8 cellular contexts compared by ENCODE assay signal in genomic region chr22:50498322-50498861, GRCh38. TPM values are rescaled to one million over a fixed set of nuclear protein-coding genes. Genes with fewer than 3 reads are reported as not detected.
DNase-seq lines count a peak whose midpoint lies in the region; ATAC-seq and TF ChIP-seq lines count a peak whose summit lies in the region.

No MANE protein-coding gene starts in this region.

- no peaks in the 10 kb centered on the region for H3K9me3 ChIP-seq in CD4-positive, CD25-positive, alpha-beta regulatory T cell (ENCODE audit: control insufficient read depth in 2 of 2, low read length in 2 of 2)
- H3K9me3 ChIP-seq in testis, result no peaks in the 10 kb centered on the region

- no peaks in the 10 kb centered on the region for H3K36me3 Mint-ChIP-seq in CD4-positive, CD25-positive, alpha-beta regulatory T cell
- H3K36me3 Mint-ChIP-seq in natural killer cell, result no peaks in the 10 kb centered on the region

- H3K4me3 Mint-ChIP-seq in CD4-positive, CD25-positive, alpha-beta regulatory T cell, result peak overlapping the region in 2 of 4 donors; percentile 29 to 63
- no peak overlapping the region for H3K4me3 Mint-ChIP-seq in natural killer cell

- H3K4me1 ChIP-seq in CD4-positive, CD25-positive, alpha-beta regulatory T cell (ENCODE audit: control insufficient read depth, insufficient read depth, low read length, poor library complexity, severe bottlenecking), result no peaks in the 10 kb centered on the region
- no peaks in the 10 kb centered on the region for H3K4me1 ChIP-seq in testis

- no peaks in the 10 kb centered on the region for H3K9me3 Mint-ChIP-seq in CD4-positive, CD25-positive, alpha-beta regulatory T cell
- H3K9me3 Mint-ChIP-seq in natural killer cell, result no peaks in the 10 kb centered on the region

- TF ChIP-seq CTCF in natural killer cell (IDR thresholded peaks at IDR 0.05), result peak; percentile 64
- peak in 2 of 3 experiments; percentile 38 to 45 for TF ChIP-seq CTCF in testis (IDR thresholded peaks at IDR 0.05)

- H3K36me3 ChIP-seq in CD4-positive, CD25-positive, alpha-beta regulatory T cell (ENCODE audit: control insufficient read depth, insufficient read depth, low read length), result peaks cover 11% of the 10 kb centered on the region
- no peaks in the 10 kb centered on the region for H3K36me3 ChIP-seq in testis (ENCODE audit: low read depth, missing control alignments)

- TF ChIP-seq POLR2A in testis (IDR thresholded peaks at IDR 0.05), result no peak

- H3K27ac Mint-ChIP-seq in CD4-positive, CD25-positive, alpha-beta regulatory T cell, result no peak overlapping the region
- H3K27ac Mint-ChIP-seq in natural killer cell, result no peak overlapping the region

- H3K27me3 ChIP-seq in CD4-positive, CD25-positive, alpha-beta regulatory T cell (ENCODE audit: control insufficient read depth, insufficient read depth, low read length), result no peaks in the 10 kb centered on the region
- H3K27me3 ChIP-seq in testis, result no peaks in the 10 kb centered on the region

- 29% methylated on average over 11 to 13 of the region's 13 CpGs for WGBS in testis, 2 donors

- H3K27ac ChIP-seq in CD4-positive, CD25-positive, alpha-beta regulatory T cell (ENCODE audit: insufficient read depth, low read length, poor library complexity, severe bottlenecking), result no peak overlapping the region
- H3K27ac ChIP-seq in testis, result no peak overlapping the region

- intact Hi-C loops in natural killer cell (cut with micrococcal nuclease), result loop anchor here (5.0 to 10.0 kb wide), 2 partner anchors 224 to 246 kb away; partner anchors contain the start of genes HDAC10 and MAPK11
- intact Hi-C loops in testis (cut with DNase I; ENCODE audit: low total_unique reads), result no loop called here

- DNase-seq in CD4-positive, CD25-positive, alpha-beta regulatory T cell, result peak; percentile 49 to 74 (median 70)
- DNase-seq in HT-29 (ENCODE audit: low spot score) (peak; percentile 77), OCI-M1 (lab: John Stamatoyannopoulos, UW) (peak; percentile 91), activated T-cell treated with anti-CD3 and anti-CD28 coated beads for 48 hours (ENCODE audit: low read depth) (peak; percentile 50), fibroblast of gingiva (ENCODE audit: low read depth) (peak; percentile 24), natural killer cell (peak; percentile 50), testis (peak; percentile 75)

- H3K4me1 Mint-ChIP-seq in CD4-positive, CD25-positive, alpha-beta regulatory T cell, result peaks cover 0 to 8% (median 4%) of the 10 kb centered on the region in 4 donors
- H3K4me1 Mint-ChIP-seq in natural killer cell, result no peaks in the 10 kb centered on the region

- H3K4me3 ChIP-seq in CD4-positive, CD25-positive, alpha-beta regulatory T cell (ENCODE audit: low read depth, low read length), result no peak overlapping the region
- H3K4me3 ChIP-seq in testis, result no peak overlapping the region

- H3K27me3 Mint-ChIP-seq in CD4-positive, CD25-positive, alpha-beta regulatory T cell, result no peaks in the 10 kb centered on the region
- H3K27me3 Mint-ChIP-seq in natural killer cell (ENCODE audit: low read depth in 2 of 2), result peaks cover 0 to 7% of the 10 kb centered on the region in 2 donors

- ATAC-seq in CD4-positive, CD25-positive, alpha-beta regulatory T cell (ENCODE audit: low read depth in 2 of 2), result peak; percentile 74 to 83
- ATAC-seq in natural killer cell, result peak; percentile 80 to 96 (median 95)
- no peak for ATAC-seq in GM18519 (IDR thresholded peaks at IDR 0.05; ENCODE audit: low FRiP score, unreplicated experiment)

RNA-seq across cellular contexts. Expression of gene LMF2, which starts 9.1 kb away (rescaled TPM):
- 113 TPM for total RNA-seq in CD4-positive, CD25-positive, alpha-beta regulatory T cell
- polyA plus RNA-seq in CD4-positive, CD25-positive, alpha-beta regulatory T cell, result 10 to 100 TPM; 21.5 to 24.2 (median 21.7) TPM
- 52.8 and 53.2 TPM in 2 replicates for total RNA-seq in HT-29 (2014; rRNA removed; shearing (Covaris generic))
- 100 to 1,000 TPM; 114 to 129 (median 122) TPM for total RNA-seq in natural killer cell
- total RNA-seq in testis, result 100 to 1,000 TPM in 1 of 2 donors, 10 to 100 TPM in 1; 95.4 to 109 TPM
- polyA plus RNA-seq in testis (ENCODE audit: insufficient read depth, low read depth, low replicate concordance), result 59.7 TPM

RNA-seq across cellular contexts. Expression of gene NCAPH2, which starts 9.6 kb away (rescaled TPM):
- total RNA-seq in CD4-positive, CD25-positive, alpha-beta regulatory T cell, result 112 TPM
- polyA plus RNA-seq in CD4-positive, CD25-positive, alpha-beta regulatory T cell, result 10 to 100 TPM; 35.8 to 43.6 (median 39.8) TPM
- total RNA-seq in HT-29 (2014; rRNA removed; shearing (Covaris generic)), result 87.9 and 88.8 TPM in 2 replicates
- 100 to 1,000 TPM in 2 of 3 donors, 10 to 100 TPM in 1; 94.5 to 106 (median 104) TPM for total RNA-seq in natural killer cell
- 10 to 100 TPM; 88.5 to 89.2 TPM for total RNA-seq in testis
- 67.4 TPM for polyA plus RNA-seq in testis (ENCODE audit: insufficient read depth, low read depth, low replicate concordance)

RNA-seq across cellular contexts. Expression of gene MIOX, which starts 11.7 kb away (rescaled TPM):
- not detected for total RNA-seq in CD4-positive, CD25-positive, alpha-beta regulatory T cell
- not detected for polyA plus RNA-seq in CD4-positive, CD25-positive, alpha-beta regulatory T cell
- total RNA-seq in HT-29 (2014; rRNA removed; shearing (Covaris generic)), result not detected in 2 replicates
- under 1 TPM in 1 of 3 donors, not detected in 2; 0.23 TPM for total RNA-seq in natural killer cell
- under 1 TPM; 0.24 to 0.25 TPM for total RNA-seq in testis
- not detected for polyA plus RNA-seq in testis (ENCODE audit: insufficient read depth, low read depth, low replicate concordance)

RNA-seq across cellular contexts. Expression of gene ADM2, which starts 17.0 kb away (rescaled TPM):
- total RNA-seq in CD4-positive, CD25-positive, alpha-beta regulatory T cell, result 1.9 TPM
- polyA plus RNA-seq in CD4-positive, CD25-positive, alpha-beta regulatory T cell, result under 1 TPM; 0.06 to 0.95 (median 0.28) TPM
- total RNA-seq in HT-29 (2014; rRNA removed; shearing (Covaris generic)), result 2.2 and 4.2 TPM in 2 replicates
- total RNA-seq in natural killer cell (1 to 10 TPM in 2 of 3 donors, under 1 TPM in 1; 0.26 to 2.5 (median 1.5) TPM), testis (1 to 10 TPM; 1.0 to 1.9 TPM)
- polyA plus RNA-seq in testis (ENCODE audit: insufficient read depth, low read depth, low replicate concordance), result 0.99 TPM

RNA-seq across cellular contexts. Expression of gene SBF1, which starts 23.6 kb away (rescaled TPM):
- 220 TPM for total RNA-seq in CD4-positive, CD25-positive, alpha-beta regulatory T cell
- 10 to 100 TPM; 16.2 to 29.7 (median 17.6) TPM for polyA plus RNA-seq in CD4-positive, CD25-positive, alpha-beta regulatory T cell
- total RNA-seq in HT-29 (2014; rRNA removed; shearing (Covaris generic)), result 85.0 and 102 TPM in 2 replicates
- total RNA-seq in natural killer cell (100 to 1,000 TPM; 235 to 284 (median 242) TPM), testis (100 to 1,000 TPM; 201 to 208 TPM)
- polyA plus RNA-seq in testis (ENCODE audit: insufficient read depth, low read depth, low replicate concordance), result 239 TPM

Comparison
In these comparisons a context has a peak if more than half of its experiments do, and no peak if none do; other contexts are left out.
1. DNase-seq: peak in every context shown above with its lines; median percentile 91 in OCI-M1; 77 in HT-29; 75 in testis; 70 in CD4-positive, CD25-positive, alpha-beta regulatory T cell; 50 in activated T-cell treated with anti-CD3 and anti-CD28 coated beads for 48 hours; 50 in natural killer cell; 24 in fibroblast of gingiva.